In genomic region chr1:209742409-209743144, GRCh38 we compare ENCODE assay signal across 11 cellular contexts. TPM values are rescaled to one million over a fixed set of nuclear protein-coding genes. Genes with fewer than 3 reads are reported as not detected.
A peak's percentile ranks its signal among the peaks of the same experiment; 100 is the strongest.
DNase-seq lines count a peak whose midpoint lies in the region; ATAC-seq and TF ChIP-seq lines count a peak whose summit lies in the region.
"Had no signal": no experiment of that assay in that cellular context is flagged by ENCODE, and none has a peak within 500 bp of the region (broad histone marks: within the 10 kb centered on the region; RNA-seq: fewer than 3 reads in every experiment).

No MANE protein-coding gene starts in this region.

- H3K27me3 ChIP-seq in adrenal gland (no peaks in the 10 kb centered on the region), right cardiac atrium (ENCODE audit: control insufficient read depth, insufficient read depth) (no peaks in the 10 kb centered on the region)

- no peak overlapping the region for H3K4me3 ChIP-seq in adrenal gland
- H3K4me3 ChIP-seq in right cardiac atrium (ENCODE audit: low read length) = no peak overlapping the region

- peak overlapping the region; percentile 49 for H3K4me3 Mint-ChIP-seq in HFFc6
- H3K4me3 Mint-ChIP-seq in stimulated activated naive B cell treated with anti-CD40 and anti-IgM and Interleukin-4, amounts not matched to agents 10 μg/mL and 1 μg/mL and 100 μg/mL, for 72 hours = no peak overlapping the region

- H3K36me3 Mint-ChIP-seq in HFFc6 (ENCODE audit: low read depth) = no peaks in the 10 kb centered on the region
- no peaks in the 10 kb centered on the region for H3K36me3 Mint-ChIP-seq in stimulated activated naive B cell treated with anti-CD40 and anti-IgM and Interleukin-4, amounts not matched to agents 10 μg/mL and 1 μg/mL and 100 μg/mL, for 72 hours

- DNase-seq in HFFc6 (peak; percentile 32), adrenal gland (peak in 1 of 7 donors; percentile 15), right cardiac atrium (no peak), NCI-H128 (lab: John Stamatoyannopoulos, UW; ENCODE audit: unreplicated experiment) (no peak)
- no peak for DNase-seq in stimulated activated naive B cell treated with anti-CD40 and anti-IgM and Interleukin-4, amounts not matched to agents 10 μg/mL and 1 μg/mL and 100 μg/mL, for 72 hours
- no peak for DNase-seq in activated CD8-positive, alpha-beta memory T cell treated with anti-CD3 and anti-CD28 coated beads, Interleukin-2, amount 50 U/mL, for 48 hours
- DNase-seq in stimulated activated CD4-positive, alpha-beta T cell treated with anti-CD3 and anti-CD28 coated beads, Interleukin-4, amount 100 ng/mL, for 24 hours = no peak
- DNase-seq: NCI-H146, SIG-M5 had no signal

- intact Hi-C loops in adrenal gland (cut with DNase I) = loop anchor here in 1 of 2 donors (10.0 kb wide), 2 partner anchors 48 to 118 kb away; no protein-coding TSS in a partner anchor
- intact Hi-C loops in right cardiac atrium (cut with DNase I) = loop anchor here in 2 of 4 donors (10.0 kb wide), 2 partner anchors 48 to 118 kb away; no protein-coding TSS in a partner anchor

- H3K27ac Mint-ChIP-seq in HFFc6 = peak overlapping the region; percentile 42
- H3K27ac Mint-ChIP-seq in stimulated activated naive B cell treated with anti-CD40 and anti-IgM and Interleukin-4, amounts not matched to agents 10 μg/mL and 1 μg/mL and 100 μg/mL, for 72 hours = peak overlapping the region; percentile 72

- peaks cover 0 to 5% of the 10 kb centered on the region in 2 donors for H3K4me1 ChIP-seq in adrenal gland (replicated peaks in 1 of 2)
- H3K4me1 ChIP-seq in right cardiac atrium (ENCODE audit: control insufficient read depth, insufficient read depth, low read length) = peaks cover 13% of the 10 kb centered on the region

- 54 to 68% (median 61%) methylated on average over 8 of the region's 8 CpGs for WGBS in adrenal gland, 4 donors
- WGBS in right cardiac atrium = 27% methylated on average over 8 of the region's 8 CpGs

- H3K9me3 ChIP-seq in adrenal gland (replicated peaks in 1 of 3) = no peaks in the 10 kb centered on the region
- H3K9me3 ChIP-seq in right cardiac atrium (ENCODE audit: control insufficient read depth, low read length) = no peaks in the 10 kb centered on the region

- peaks cover 26% of the 10 kb centered on the region for H3K27me3 Mint-ChIP-seq in HFFc6 (ENCODE audit: insufficient read depth)
- peaks cover 0 to 10% of the 10 kb centered on the region in 2 donors for H3K27me3 Mint-ChIP-seq in stimulated activated naive B cell treated with anti-CD40 and anti-IgM and Interleukin-4, amounts not matched to agents 10 μg/mL and 1 μg/mL and 100 μg/mL, for 72 hours

- peak; percentile 59 to 69 for ATAC-seq in right cardiac atrium
- ATAC-seq in stimulated activated naive B cell treated with anti-CD40 and anti-IgM and Interleukin-4, amounts not matched to agents 10 μg/mL and 1 μg/mL and 100 μg/mL, for 72 hours (replicated peaks) = peak in 1 of 2 donors; percentile 14
- ATAC-seq in HG03565 (IDR thresholded peaks at IDR 0.05; ENCODE audit: unreplicated experiment) = no peak

- H3K27ac ChIP-seq in adrenal gland (peak overlapping the region in 3 of 5 donors; percentile 8 to 65 (median 41)), right cardiac atrium (ENCODE audit: low read length) (peak overlapping the region; percentile 86)

- peaks cover 33% of the 10 kb centered on the region for H3K4me1 Mint-ChIP-seq in HFFc6 (ENCODE audit: low read depth)
- H3K4me1 Mint-ChIP-seq in stimulated activated naive B cell treated with anti-CD40 and anti-IgM and Interleukin-4, amounts not matched to agents 10 μg/mL and 1 μg/mL and 100 μg/mL, for 72 hours = peaks cover 20 to 25% of the 10 kb centered on the region in 2 donors

- TF ChIP-seq CTCF in HFFc6 (IDR thresholded peaks at IDR 0.05) (no peak), adrenal gland (IDR thresholded peaks at IDR 0.05) (peak in 2 of 6 experiments; percentile 13 to 17)

- no peaks in the 10 kb centered on the region for H3K9me3 Mint-ChIP-seq in HFFc6
- no peaks in the 10 kb centered on the region for H3K9me3 Mint-ChIP-seq in stimulated activated naive B cell treated with anti-CD40 and anti-IgM and Interleukin-4, amounts not matched to agents 10 μg/mL and 1 μg/mL and 100 μg/mL, for 72 hours

- H3K36me3 ChIP-seq in adrenal gland (replicated peaks in 1 of 2) = no peaks in the 10 kb centered on the region

- TF ChIP-seq POLR2A in adrenal gland (IDR thresholded peaks at IDR 0.05) = no peak

RNA-seq across cellular contexts. Expression of gene TRAF3IP3, which starts 13.3 kb away (rescaled TPM):
- under 1 TPM in 1 of 6 experiments, not detected in 5; 0.24 TPM for total RNA-seq in HFFc6 (2021; fragmentation: NEBNext Ultra II Directional; extraction: Animal tissue kit (Norgen Biotek cat#: 25700))
- 1 to 10 TPM in 7 of 8 donors, under 1 TPM in 1; 0.88 to 9.8 (median 2.0) TPM for total RNA-seq in adrenal gland
- polyA plus RNA-seq in adrenal gland = 1 to 10 TPM; 1.0 to 3.8 (median 2.2) TPM
- 1 to 10 TPM in 3 of 4 donors, under 1 TPM in 1; 0.91 to 2.7 (median 1.4) TPM for total RNA-seq in right cardiac atrium
- 0.63 TPM for polyA plus RNA-seq in right cardiac atrium

RNA-seq across cellular contexts. Expression of gene HSD11B1, which starts 37.9 kb away (rescaled TPM):
- total RNA-seq in HFFc6 (2021; fragmentation: NEBNext Ultra II Directional; extraction: Animal tissue kit (Norgen Biotek cat#: 25700)) = not detected
- total RNA-seq in adrenal gland = 10 to 100 TPM in 5 of 8 donors, 1 to 10 TPM in 3; 2.5 to 29.6 (median 11.7) TPM
- 1 to 10 TPM; 4.1 to 8.2 (median 4.7) TPM for polyA plus RNA-seq in adrenal gland
- 1 to 10 TPM; 1.0 to 4.3 (median 2.7) TPM for total RNA-seq in right cardiac atrium
- polyA plus RNA-seq in right cardiac atrium = 1.5 TPM
- total RNA-seq: occipital lobe had no signal

RNA-seq across cellular contexts. Expression of gene C1orf74, which starts 41.8 kb away (rescaled TPM):
- total RNA-seq in HFFc6 (2021; fragmentation: NEBNext Ultra II Directional; extraction: Animal tissue kit (Norgen Biotek cat#: 25700)) = 1 to 10 TPM; 1.8 to 2.7 (median 2.4) TPM
- total RNA-seq in adrenal gland (1 to 10 TPM; 1.1 to 2.6 (median 2.2) TPM), right cardiac atrium (1 to 10 TPM; 1.9 to 3.3 (median 2.8) TPM)
- polyA plus RNA-seq in adrenal gland (1 to 10 TPM in 2 of 3 donors, under 1 TPM in 1; 0.98 to 4.0 (median 1.0) TPM), right cardiac atrium (1.4 TPM)
